1 cellular context compared by ENCODE assay signal in the genomic region with DNA sequence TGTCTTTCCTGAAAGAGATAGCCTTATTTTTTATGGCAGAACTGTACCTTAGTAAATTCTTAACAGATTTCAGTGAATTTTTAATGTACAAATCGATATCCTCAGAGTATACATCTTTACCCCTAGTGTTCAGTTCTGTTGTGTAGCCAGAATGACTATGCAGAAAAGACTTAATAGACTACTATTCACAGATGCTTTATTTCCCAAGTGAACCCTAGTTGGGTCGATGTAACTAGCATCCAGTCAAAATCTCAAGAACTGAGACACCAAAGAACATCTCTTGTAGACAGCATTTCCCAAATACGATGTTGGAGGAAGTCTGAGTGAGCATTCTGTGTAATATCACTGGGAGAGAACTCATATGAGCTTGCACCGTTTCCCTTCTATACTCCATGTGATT.
TF ChIP-seq lines count a peak whose summit lies in the region.

No MANE protein-coding gene starts in this region.

TF ChIP-seq in K562, 482 proteins besides CTCF, POLR2A, EP300 and RAD21 (continued from another document):
- TF ChIP-seq GABPB2 (CRISPR knock-in tag; conservative IDR thresholded peaks at IDR 0.05): no peak
- no peak for TF ChIP-seq MAZ (CRISPR knock-in tag; conservative IDR thresholded peaks at IDR 0.05 in 1 of 2, IDR thresholded peaks at IDR 0.05 in 1 of 2)
- TF ChIP-seq, protein P1, sequence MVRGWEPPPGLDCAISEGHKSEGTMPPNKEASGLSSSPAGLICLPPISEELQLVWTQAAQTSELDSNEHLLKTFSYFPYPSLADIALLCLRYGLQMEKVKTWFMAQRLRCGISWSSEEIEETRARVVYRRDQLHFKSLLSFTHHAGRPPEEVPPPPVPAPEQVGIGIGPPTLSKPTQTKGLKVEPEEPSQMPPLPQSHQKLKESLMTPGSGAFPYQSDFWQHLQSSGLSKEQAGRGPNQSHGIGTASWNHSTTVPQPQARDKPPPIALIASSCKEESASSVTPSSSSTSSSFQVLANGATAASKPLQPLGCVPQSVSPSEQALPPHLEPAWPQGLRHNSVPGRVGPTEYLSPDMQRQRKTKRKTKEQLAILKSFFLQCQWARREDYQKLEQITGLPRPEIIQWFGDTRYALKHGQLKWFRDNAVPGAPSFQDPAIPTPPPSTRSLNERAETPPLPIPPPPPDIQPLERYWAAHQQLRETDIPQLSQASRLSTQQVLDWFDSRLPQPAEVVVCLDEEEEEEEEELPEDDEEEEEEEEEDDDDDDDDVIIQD (CRISPR knock-in tag; IDR thresholded peaks at IDR 0.05): no peak
- TF ChIP-seq MAFG (tag; conservative IDR thresholded peaks at IDR 0.05): 0 out of 2 replicates have a peak, but pooled peaks have one; percentile 29
- TF ChIP-seq, protein P2, sequence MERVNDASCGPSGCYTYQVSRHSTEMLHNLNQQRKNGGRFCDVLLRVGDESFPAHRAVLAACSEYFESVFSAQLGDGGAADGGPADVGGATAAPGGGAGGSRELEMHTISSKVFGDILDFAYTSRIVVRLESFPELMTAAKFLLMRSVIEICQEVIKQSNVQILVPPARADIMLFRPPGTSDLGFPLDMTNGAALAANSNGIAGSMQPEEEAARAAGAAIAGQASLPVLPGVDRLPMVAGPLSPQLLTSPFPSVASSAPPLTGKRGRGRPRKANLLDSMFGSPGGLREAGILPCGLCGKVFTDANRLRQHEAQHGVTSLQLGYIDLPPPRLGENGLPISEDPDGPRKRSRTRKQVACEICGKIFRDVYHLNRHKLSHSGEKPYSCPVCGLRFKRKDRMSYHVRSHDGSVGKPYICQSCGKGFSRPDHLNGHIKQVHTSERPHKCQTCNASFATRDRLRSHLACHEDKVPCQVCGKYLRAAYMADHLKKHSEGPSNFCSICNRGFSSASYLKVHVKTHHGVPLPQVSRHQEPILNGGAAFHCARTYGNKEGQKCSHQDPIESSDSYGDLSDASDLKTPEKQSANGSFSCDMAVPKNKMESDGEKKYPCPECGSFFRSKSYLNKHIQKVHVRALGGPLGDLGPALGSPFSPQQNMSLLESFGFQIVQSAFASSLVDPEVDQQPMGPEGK (CRISPR knock-in tag; IDR thresholded peaks at IDR 0.05; ENCODE audit: borderline replicate concordance): no peak
- TF ChIP-seq ZKSCAN1 (IDR thresholded peaks at IDR 0.05; ENCODE audit: low read depth, low read length): no peak
- no peak for TF ChIP-seq POLR2H (tag; IDR thresholded peaks at IDR 0.05; ENCODE audit: low read depth)
- peak; percentile 8; the same call in 1 of the 2 replicates for TF ChIP-seq ZNF316 (IDR thresholded peaks at IDR 0.05)
- TF ChIP-seq ZNF263 (CRISPR knock-in tag; IDR thresholded peaks at IDR 0.05; ENCODE audit: borderline replicate concordance): no peak
- TF ChIP-seq SAP30 (IDR thresholded peaks at IDR 0.05; ENCODE audit: borderline replicate concordance, insufficient read depth, low read depth, low read length, poor library complexity, severe bottlenecking): no peak
- no peak for TF ChIP-seq ARNT (IDR thresholded peaks at IDR 0.05)
- no peak for TF ChIP-seq PHF21A (IDR thresholded peaks at IDR 0.05; ENCODE audit: borderline replicate concordance, low read depth)
- no peak for TF ChIP-seq ZBTB1 (CRISPR knock-in tag; IDR thresholded peaks at IDR 0.05; ENCODE audit: borderline replicate concordance, low read depth)
- TF ChIP-seq RBM15 (IDR thresholded peaks at IDR 0.05; ENCODE audit: insufficient read depth, low read length): no peak
- TF ChIP-seq ZNF224 (CRISPR knock-in tag; IDR thresholded peaks at IDR 0.05): no peak
- no peak for TF ChIP-seq TBP (optimal IDR thresholded peaks at IDR 0.05; ENCODE audit: low read depth, low read length)
- TF ChIP-seq, protein P3, sequence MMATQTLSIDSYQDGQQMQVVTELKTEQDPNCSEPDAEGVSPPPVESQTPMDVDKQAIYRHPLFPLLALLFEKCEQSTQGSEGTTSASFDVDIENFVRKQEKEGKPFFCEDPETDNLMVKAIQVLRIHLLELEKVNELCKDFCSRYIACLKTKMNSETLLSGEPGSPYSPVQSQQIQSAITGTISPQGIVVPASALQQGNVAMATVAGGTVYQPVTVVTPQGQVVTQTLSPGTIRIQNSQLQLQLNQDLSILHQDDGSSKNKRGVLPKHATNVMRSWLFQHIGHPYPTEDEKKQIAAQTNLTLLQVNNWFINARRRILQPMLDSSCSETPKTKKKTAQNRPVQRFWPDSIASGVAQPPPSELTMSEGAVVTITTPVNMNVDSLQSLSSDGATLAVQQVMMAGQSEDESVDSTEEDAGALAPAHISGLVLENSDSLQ (IDR thresholded peaks at IDR 0.05): no peak
- no peak for TF ChIP-seq ZFP1 (CRISPR knock-in tag; IDR thresholded peaks at IDR 0.05)
- TF ChIP-seq ZNF133 (CRISPR knock-in tag; IDR thresholded peaks at IDR 0.05): no peak
- no peak for TF ChIP-seq ETV5 (CRISPR knock-in tag; IDR thresholded peaks at IDR 0.05; ENCODE audit: low read depth)
